In the genomic region with DNA sequence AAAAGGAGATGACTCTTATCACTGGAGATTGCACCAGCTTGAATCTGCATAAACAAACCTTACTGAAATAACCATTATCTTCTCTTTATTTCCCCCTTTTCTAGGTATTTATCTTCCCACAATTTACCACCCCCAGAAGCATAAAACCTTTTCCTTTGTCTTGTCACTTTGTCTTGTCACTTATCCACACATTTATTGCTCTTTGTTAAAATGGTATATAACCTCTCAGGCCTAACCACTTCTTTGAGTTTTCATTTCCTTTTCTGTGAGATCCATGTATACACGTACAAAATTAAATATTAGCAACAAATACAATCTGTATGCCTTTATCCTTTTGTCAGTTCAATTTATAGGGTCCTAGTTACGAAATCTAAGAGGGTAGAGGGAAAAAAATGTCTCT, we compare ENCODE assay signal across 37 cellular contexts.
"Had no signal": no experiment of that assay in that cellular context is flagged by ENCODE, and none has a peak within 500 bp of the region (broad histone marks: within the 10 kb centered on the region; RNA-seq: fewer than 3 reads in every experiment).

No MANE protein-coding gene starts in this region.

- H3K4me1 ChIP-seq: adrenal gland, ascending aorta, body of pancreas, breast epithelium had no signal

- H3K4me1 Mint-ChIP-seq: activated naive CD4-positive, alpha-beta T cell treated with anti-CD3 and anti-CD28 coated beads, Interleukin-2, amount 10 ng/mL, durations not matched to agents 7 days and 5 days; activated naive CD4-positive, alpha-beta T cell treated with anti-CD3 and anti-CD28 coated beads, Interleukin-2, amount 50 U/mL, for 24 hours; activated naive CD8-positive, alpha-beta T cell treated with anti-CD3 and anti-CD28 coated beads for 36 hours; activated naive CD8-positive, alpha-beta T cell treated with anti-CD3 and anti-CD28 coated beads, Interleukin-2, amount 10 ng/mL, durations not matched to agents 7 days and 5 days; activated naive CD8-positive, alpha-beta T cell treated with anti-CD3 and anti-CD28 coated beads, Interleukin-2, amount 50 U/mL, for 24 hours; activated T-helper 17 cell treated with anti-CD3 and anti-CD28 coated beads, Interleukin-2, amount 50 U/mL, for 72 hours; central memory CD8-positive, alpha-beta T cell had no signal

- DNase-seq: activated effector memory CD4-positive, alpha-beta T cell treated with anti-CD3 and anti-CD28 coated beads, Interleukin-2, amount 50 U/mL, for 16 hours; activated effector memory CD4-positive, alpha-beta T cell treated with Interleukin-2 at 50 U/mL for 16 hours; activated gamma-delta T cell; activated gamma-delta T cell treated with Interleukin-2 at 50 U/mL for 16 hours; activated naive CD4-positive, alpha-beta T cell; activated naive CD4-positive, alpha-beta T cell treated with anti-CD3 and anti-CD28 coated beads for 36 hours; activated naive CD4-positive, alpha-beta T cell treated with anti-CD3 and anti-CD28 coated beads, Interleukin-2, amount 10 ng/mL, durations not matched to agents 7 days and 5 days; activated naive CD4-positive, alpha-beta T cell treated with anti-CD3 and anti-CD28 coated beads, Interleukin-2, amount 50 U/mL, for 16 hours; activated naive CD4-positive, alpha-beta T cell treated with Interleukin-2 at 50 U/mL for 16 hours; activated naive CD8-positive, alpha-beta T cell treated with anti-CD3 and anti-CD28 coated beads for 36 hours; activated naive CD8-positive, alpha-beta T cell treated with anti-CD3 and anti-CD28 coated beads, Interleukin-2, amount 10 ng/mL, durations not matched to agents 7 days and 5 days; activated naive CD8-positive, alpha-beta T cell treated with anti-CD3 and anti-CD28 coated beads, Interleukin-2, amount 50 U/mL, for 24 hours; activated T-cell treated with anti-CD3 and anti-CD28 coated beads, Interleukin-2, amount 50 U/mL, for 1 hour; activated T-cell treated with anti-CD3 and anti-CD28 coated beads, Interleukin-2, amount 50 U/mL, for 24 hours; activated T-cell treated with anti-CD3 and anti-CD28 coated beads, Interleukin-2, amount 50 U/mL, for 4 hours; activated T-cell treated with anti-CD3 and anti-CD28 coated beads, Interleukin-2, amount 50 U/mL, for 48 hours; activated T-cell treated with anti-CD3 and anti-CD28 coated beads, Interleukin-2, amount 50 U/mL, for 72 hours; adrenal gland; amniotic stem cell; amygdala; anterior cingulate cortex; aorta; body of pancreas; brain microvascular endothelial cell; caudate nucleus; central memory CD4-positive, alpha-beta T cell; cerebellar nuclear complex had no signal

- H3K4me3 ChIP-seq: adrenal gland, ascending aorta, body of pancreas, breast epithelium, cardiac muscle cell had no signal

- H3K36me3 ChIP-seq: adrenal gland, ascending aorta, brain microvascular endothelial cell, breast epithelium, cardiac muscle cell had no signal

- H3K27me3 Mint-ChIP-seq: activated naive CD4-positive, alpha-beta T cell treated with anti-CD3 and anti-CD28 coated beads, Interleukin-2, amount 10 ng/mL, durations not matched to agents 7 days and 5 days; activated naive CD4-positive, alpha-beta T cell treated with anti-CD3 and anti-CD28 coated beads, Interleukin-2, amount 50 U/mL, for 24 hours had no signal

- H3K36me3 Mint-ChIP-seq: activated naive CD4-positive, alpha-beta T cell treated with anti-CD3 and anti-CD28 coated beads, Interleukin-2, amount 10 ng/mL, durations not matched to agents 7 days and 5 days; activated naive CD4-positive, alpha-beta T cell treated with anti-CD3 and anti-CD28 coated beads, Interleukin-2, amount 50 U/mL, for 24 hours; activated naive CD8-positive, alpha-beta T cell treated with anti-CD3 and anti-CD28 coated beads, Interleukin-2, amount 10 ng/mL, durations not matched to agents 7 days and 5 days; brain had no signal

- H3K9me3 ChIP-seq: adrenal gland, body of pancreas had no signal

- H3K27ac Mint-ChIP-seq: activated naive CD4-positive, alpha-beta T cell treated with anti-CD3 and anti-CD28 coated beads for 36 hours; activated naive CD4-positive, alpha-beta T cell treated with anti-CD3 and anti-CD28 coated beads, Interleukin-2, amount 10 ng/mL, durations not matched to agents 7 days and 5 days; activated naive CD4-positive, alpha-beta T cell treated with anti-CD3 and anti-CD28 coated beads, Interleukin-2, amount 50 U/mL, for 24 hours; activated naive CD4-positive, alpha-beta T cell treated with anti-CD3 and anti-CD28 coated beads, Interleukin-2, amount 50 U/mL, for 72 hours; activated naive CD8-positive, alpha-beta T cell; activated naive CD8-positive, alpha-beta T cell treated with anti-CD3 and anti-CD28 coated beads for 36 hours; activated naive CD8-positive, alpha-beta T cell treated with anti-CD3 and anti-CD28 coated beads, Interleukin-2, amount 10 ng/mL, durations not matched to agents 7 days and 5 days; activated naive CD8-positive, alpha-beta T cell treated with anti-CD3 and anti-CD28 coated beads, Interleukin-2, amount 50 U/mL, for 24 hours; activated T-cell treated with anti-CD3 and anti-CD28 coated beads, Interleukin-2, amount 50 U/mL, for 24 hours; activated T-cell treated with anti-CD3 and anti-CD28 coated beads, Interleukin-2, amount 50 U/mL, for 72 hours; activated T-helper 1 cell treated with anti-CD3 and anti-CD28 coated beads, Interleukin-12 subunit alpha, Interleukin-12 subunit beta, Interleukin-2, Interleukin-4 antibody, amounts not matched to agents 30 ng/mL and 10 ng/mL and 1 ng/mL, durations not matched to agents 14 hours and 24 hours and 36 hours; activated T-helper 17 cell treated with anti-CD3 and anti-CD28 coated beads, Interleukin-2, amount 50 U/mL, for 72 hours; brain had no signal

- H3K27ac ChIP-seq: adrenal gland, ascending aorta, body of pancreas, brain microvascular endothelial cell, breast epithelium, cardiac muscle cell had no signal

- H3K4me3 Mint-ChIP-seq: activated naive CD4-positive, alpha-beta T cell treated with anti-CD3 and anti-CD28 coated beads for 36 hours; activated naive CD4-positive, alpha-beta T cell treated with anti-CD3 and anti-CD28 coated beads, Interleukin-2, amount 10 ng/mL, durations not matched to agents 7 days and 5 days; activated naive CD4-positive, alpha-beta T cell treated with anti-CD3 and anti-CD28 coated beads, Interleukin-2, amount 50 U/mL, for 24 hours; activated naive CD8-positive, alpha-beta T cell; activated naive CD8-positive, alpha-beta T cell treated with anti-CD3 and anti-CD28 coated beads for 36 hours; activated naive CD8-positive, alpha-beta T cell treated with anti-CD3 and anti-CD28 coated beads, Interleukin-2, amount 10 ng/mL, durations not matched to agents 7 days and 5 days; activated naive CD8-positive, alpha-beta T cell treated with anti-CD3 and anti-CD28 coated beads, Interleukin-2, amount 50 U/mL, for 24 hours; activated T-cell treated with anti-CD3 and anti-CD28 coated beads, Interleukin-2, amount 50 U/mL, for 24 hours; activated T-cell treated with anti-CD3 and anti-CD28 coated beads, Interleukin-2, amount 50 U/mL, for 4 hours; activated T-cell treated with anti-CD3 and anti-CD28 coated beads, Interleukin-2, amount 50 U/mL, for 72 hours; activated T-helper 1 cell treated with anti-CD3 and anti-CD28 coated beads, Interleukin-12 subunit alpha, Interleukin-12 subunit beta, Interleukin-2, Interleukin-4 antibody, amounts not matched to agents 30 ng/mL and 10 ng/mL and 1 ng/mL, durations not matched to agents 14 hours and 24 hours and 36 hours; activated T-helper 17 cell treated with anti-CD3 and anti-CD28 coated beads, Interleukin-2, amount 50 U/mL, for 72 hours; brain; central memory CD8-positive, alpha-beta T cell had no signal
